Comparison of ENCODE assay signal across 25 cellular contexts in genomic region chr22:47173535-47174021, GRCh38.
DNase-seq lines count a peak whose midpoint lies in the region; ATAC-seq and TF ChIP-seq lines count a peak whose summit lies in the region.
"Had no signal": no experiment of that assay in that cellular context is flagged by ENCODE, and none has a peak within 500 bp of the region (broad histone marks: within the 10 kb centered on the region; RNA-seq: fewer than 3 reads in every experiment).

No MANE protein-coding gene starts in this region.

- peaks cover 33% of the 10 kb centered on the region for H3K36me3 ChIP-seq in suprapubic skin
- no peaks in the 10 kb centered on the region for H3K36me3 ChIP-seq in testis (ENCODE audit: low read depth, missing control alignments)
- H3K36me3 ChIP-seq: MG63 had no signal

- no peaks in the 10 kb centered on the region for H3K4me1 ChIP-seq in suprapubic skin
- no peaks in the 10 kb centered on the region for H3K4me1 ChIP-seq in testis
- H3K4me1 ChIP-seq: A549 had no signal

- H3K4me1 Mint-ChIP-seq in WTC11: no peaks in the 10 kb centered on the region
- H3K4me1 Mint-ChIP-seq: activated naive CD8-positive, alpha-beta T cell treated with anti-CD3 and anti-CD28 coated beads, Interleukin-2, amount 50 U/mL, for 24 hours had no signal

- intact Hi-C loops in testis (cut with DNase I; ENCODE audit: low total_unique reads): no loop called here

- TF ChIP-seq EP300 in suprapubic skin (IDR thresholded peaks at IDR 0.05): no peak

- H3K27me3 Mint-ChIP-seq in WTC11 (ENCODE audit: low read depth): no peaks in the 10 kb centered on the region
- H3K27me3 Mint-ChIP-seq: activated naive CD8-positive, alpha-beta T cell treated with anti-CD3 and anti-CD28 coated beads, Interleukin-2, amount 50 U/mL, for 24 hours had no signal

- WGBS in suprapubic skin: 90% methylated on average over 10 of the region's 17 CpGs
- whole genome bisulfite sequencing in testis, 2 donors: 87 to 94% methylated on average over 9 to 17 of the region's 17 CpGs

- no peak overlapping the region for H3K27ac ChIP-seq in suprapubic skin
- no peak overlapping the region for H3K27ac ChIP-seq in testis
- H3K27ac ChIP-seq: A549, neutrophil had no signal

- TF ChIP-seq POLR2A in suprapubic skin (IDR thresholded peaks at IDR 0.05): no peak
- no peak for TF ChIP-seq POLR2A in testis (IDR thresholded peaks at IDR 0.05)

- ATAC-seq in WTC11 (no peak), HG02840 (IDR thresholded peaks at IDR 0.05; ENCODE audit: low FRiP score, unreplicated experiment) (no peak)
- ATAC-seq: A549; activated naive CD8-positive, alpha-beta T cell treated with anti-CD3 and anti-CD28 coated beads, Interleukin-2, amount 50 U/mL, for 24 hours; CD8-positive, alpha-beta T cell; Panc1 had no signal

- H3K27me3 ChIP-seq in suprapubic skin: no peaks in the 10 kb centered on the region
- H3K27me3 ChIP-seq in testis: no peaks in the 10 kb centered on the region
- H3K27me3 ChIP-seq: MG63, neutrophil had no signal

- H3K27ac Mint-ChIP-seq in WTC11: no peak overlapping the region
- H3K27ac Mint-ChIP-seq: activated naive CD8-positive, alpha-beta T cell treated with anti-CD3 and anti-CD28 coated beads, Interleukin-2, amount 50 U/mL, for 24 hours; activated T-helper 2 cell treated with anti-CD3 and anti-CD28 coated beads, Interferon-gamma antibody, Interleukin-2, Interleukin-4, amounts not matched to agents 10 μg/mL and 5 μg/mL and 100 μg/mL, durations not matched to agents 14 hours and 24 hours and 36 hours; CD8-positive, alpha-beta T cell had no signal

- CTCF ChIA-PET in WTC11 (lab: Charles Lee): no interaction called here

- 0 out of 2 replicates have a peak, but pooled peaks cover 2% of the 10 kb centered on the region for H3K36me3 Mint-ChIP-seq in WTC11

- H3K9me3 Mint-ChIP-seq in WTC11: no peaks in the 10 kb centered on the region
- H3K9me3 Mint-ChIP-seq: activated T-helper 2 cell treated with anti-CD3 and anti-CD28 coated beads, Interferon-gamma antibody, Interleukin-2, Interleukin-4, amounts not matched to agents 10 μg/mL and 5 μg/mL and 100 μg/mL, durations not matched to agents 14 hours and 24 hours and 36 hours; CD8-positive, alpha-beta T cell had no signal

- peak; percentile 37 for DNase-seq in activated effector memory CD4-positive, alpha-beta T cell treated with anti-CD3 and anti-CD28 coated beads, Interleukin-2, amount 50 U/mL, for 16 hours
- no peak for DNase-seq in activated effector memory CD4-positive, alpha-beta T cell treated with Interleukin-2 at 50 U/mL for 16 hours
- DNase-seq in WTC11 (ENCODE audit: low spot score) (peak; percentile 4), mesenteric fat pad (ENCODE audit: low spot score) (peak; percentile 79), suprapubic skin (ENCODE audit: low spot score in 2 of 2) (peak; percentile 45 to 50), testis (no peak)
- DNase-seq in stimulated activated CD4-positive, alpha-beta T cell treated with anti-CD3 and anti-CD28 coated beads, Interleukin-2, amount 100 ng/mL, for 48 hours: no peak
- DNase-seq: activated naive CD8-positive, alpha-beta T cell treated with anti-CD3 and anti-CD28 coated beads, Interleukin-2, amount 50 U/mL, for 24 hours; CD8-positive, alpha-beta T cell; effector CD8-positive, alpha-beta T cell; KG1; kidney glomerular epithelial cell; MG63; NCI-H1105 treated with DMSO at 0.1 percent for 48 hours; NCI-H2029 treated with DMSO at 0.1 percent for 48 hours; NCI-H526; SIG-M5; SW 1271; T1000 had no signal

- H3K9me3 ChIP-seq in suprapubic skin: no peaks in the 10 kb centered on the region
- H3K9me3 ChIP-seq in testis: no peaks in the 10 kb centered on the region
- H3K9me3 ChIP-seq: A549, MG63, neutrophil had no signal

- H3K4me3 ChIP-seq in suprapubic skin: no peak overlapping the region
- H3K4me3 ChIP-seq in testis: no peak overlapping the region
- H3K4me3 ChIP-seq: A549, MG63, smooth muscle cell had no signal

- TF ChIP-seq CTCF in WTC11 (IDR thresholded peaks at IDR 0.05): no peak
- TF ChIP-seq CTCF in suprapubic skin (IDR thresholded peaks at IDR 0.05): no peak
- no peak for TF ChIP-seq CTCF in testis (IDR thresholded peaks at IDR 0.05)

- POLR2A ChIA-PET in WTC11 (lab: Charles Lee): no interaction called here

- no peak overlapping the region for H3K4me3 Mint-ChIP-seq in WTC11
- H3K4me3 Mint-ChIP-seq: activated naive CD8-positive, alpha-beta T cell treated with anti-CD3 and anti-CD28 coated beads, Interleukin-2, amount 50 U/mL, for 24 hours; CD8-positive, alpha-beta T cell had no signal

TF ChIP-seq in WTC11, 78 proteins besides CTCF, POLR2A, EP300 and RAD21:
- TF ChIP-seq FOXP1 (CRISPR knock-in tag; IDR thresholded peaks at IDR 0.05; ENCODE audit: borderline replicate concordance): no peak
- TF ChIP-seq NR1H2 (CRISPR knock-in tag; IDR thresholded peaks at IDR 0.05): no peak
- TF ChIP-seq ZSCAN18 (CRISPR knock-in tag; IDR thresholded peaks at IDR 0.05): no peak
- no peak for TF ChIP-seq ATF1 (CRISPR knock-in tag; IDR thresholded peaks at IDR 0.05)
- no peak for TF ChIP-seq ZNF121 (CRISPR knock-in tag; IDR thresholded peaks at IDR 0.05)
- no peak for TF ChIP-seq ZNF138 (CRISPR knock-in tag; conservative IDR thresholded peaks at IDR 0.05)
- TF ChIP-seq NR2C2 (CRISPR knock-in tag; IDR thresholded peaks at IDR 0.05): no peak
- no peak for TF ChIP-seq CREB1 (CRISPR knock-in tag; IDR thresholded peaks at IDR 0.05)
- TF ChIP-seq FOXJ3 (CRISPR knock-in tag; IDR thresholded peaks at IDR 0.05; ENCODE audit: borderline replicate concordance): no peak
- no peak for TF ChIP-seq GABPB1 (CRISPR knock-in tag; IDR thresholded peaks at IDR 0.05)
- no peak for TF ChIP-seq ZNF416 (CRISPR knock-in tag; IDR thresholded peaks at IDR 0.05)
- no peak for TF ChIP-seq EMX1 (CRISPR knock-in tag; IDR thresholded peaks at IDR 0.05)
- no peak for TF ChIP-seq ZNF423 (CRISPR knock-in tag; IDR thresholded peaks at IDR 0.05)
- TF ChIP-seq RORB (CRISPR knock-in tag; IDR thresholded peaks at IDR 0.05): no peak
- no peak for TF ChIP-seq SMAD3 (CRISPR knock-in tag; IDR thresholded peaks at IDR 0.05; ENCODE audit: borderline replicate concordance)
- no peak for TF ChIP-seq E2F5 (CRISPR knock-in tag; IDR thresholded peaks at IDR 0.05)
- TF ChIP-seq PREB (CRISPR knock-in tag; IDR thresholded peaks at IDR 0.05; ENCODE audit: borderline replicate concordance): no peak
- no peak for TF ChIP-seq ZNF671 (CRISPR knock-in tag; IDR thresholded peaks at IDR 0.05)

Comparison
In these comparisons a context has a peak if more than half of its experiments do, and no peak if none do; other contexts are left out.
1. DNase-seq: peak in activated effector memory CD4-positive, alpha-beta T cell treated with anti-CD3 and anti-CD28 coated beads, Interleukin-2, amount 50 U/mL, for 16 hours (single experiment), WTC11 (single experiment), mesenteric fat pad (single experiment) and suprapubic skin (2 of 2); none in activated effector memory CD4-positive, alpha-beta T cell treated with Interleukin-2 at 50 U/mL for 16 hours (single experiment), testis (single experiment) and stimulated activated CD4-positive, alpha-beta T cell treated with anti-CD3 and anti-CD28 coated beads, Interleukin-2, amount 100 ng/mL, for 48 hours (0 of 2).